Comparison of ENCODE assay signal across 8 cellular contexts in genomic region chr1:150507912-150508864, GRCh38. TPM values are rescaled to one million over a fixed set of nuclear protein-coding genes. Genes with fewer than 3 reads are reported as not detected.
DNase-seq lines count a peak whose midpoint lies in the region; ATAC-seq, FAIRE-seq and TF ChIP-seq lines count a peak whose summit lies in the region.

TSS of gene ECM1 (plus strand) at chr1:150508109. CDS start at chr1:150508210, 101 bp downstream.

- DNase-seq in BJ (ENCODE audit: low read depth), result peak; percentile 53
- DNase-seq in MG63, result peak; percentile 83
- DNase-seq in cardiac fibroblast (ENCODE audit: low read depth in 2 of 2), result peak; percentile 81 to 82
- DNase-seq in lower lobe of right lung, result peak; percentile 42
- DNase-seq in urothelium cell line (ENCODE audit: low spot score), result peak; percentile 85
- no peak for DNase-seq in activated CD4-positive, alpha-beta T cell treated with anti-CD3 and anti-CD28 coated beads, Interleukin-2, amount 50 U/mL, for 4 hours
- no peak for DNase-seq in stimulated activated CD4-positive, alpha-beta T cell treated with anti-CD3 and anti-CD28 coated beads, Interleukin-2, amount 100 ng/mL, for 24 hours

- peak within 1 kb of the TSS; percentile 69 for H3K27ac ChIP-seq in lower lobe of right lung

- H3K27me3 ChIP-seq in BJ (ENCODE audit: control insufficient read depth, insufficient read depth, low read length) (no peaks in the 10 kb centered on the region), MG63 (no peaks in the 10 kb centered on the region), lower lobe of right lung (ENCODE audit: low read depth) (no peaks in the 10 kb centered on the region)

- peaks cover 14% of the 10 kb centered on the region for H3K36me3 ChIP-seq in BJ (ENCODE audit: control insufficient read depth, insufficient read depth, low read length)
- H3K36me3 ChIP-seq in MG63, result peaks cover 53% of the 10 kb centered on the region
- H3K36me3 ChIP-seq in lower lobe of right lung, result peaks cover 27% of the 10 kb centered on the region

- peaks cover 20% of the 10 kb centered on the region for H3K4me1 ChIP-seq in lower lobe of right lung

- no peak for FAIRE-seq in urothelium cell line (lab: Jason Lieb, UNC)

- POLR2A ChIA-PET in BJ (lab: Charles Lee), result interaction anchor here (0.6 kb wide), 1 partner anchor 8 kb away, joined by 3 read pairs; no protein-coding TSS in a partner anchor

- TF ChIP-seq CTCF in BJ (IDR thresholded peaks at IDR 0.05; ENCODE audit: insufficient read depth, low read depth, low read length), result no peak
- TF ChIP-seq CTCF in cardiac fibroblast (IDR thresholded peaks at IDR 0.05; ENCODE audit: low read depth, low read length), result no peak
- no peak for TF ChIP-seq CTCF in lower lobe of right lung (IDR thresholded peaks at IDR 0.05)

- H3K4me3 ChIP-seq in BJ (ENCODE audit: low read depth, low read length) (peak within 1 kb of the TSS; percentile 38), MG63 (peak within 1 kb of the TSS; percentile 33), cardiac fibroblast (replicated peaks in 1 of 2; ENCODE audit: low read depth in 2 of 2, low read length in 2 of 2) (peak within 1 kb of the TSS in 1 of 2 donors; percentile 56), lower lobe of right lung (peak within 1 kb of the TSS; percentile 37)

- CTCF ChIA-PET in BJ (lab: Yijun Ruan, JAX), result interaction anchor here (1.1 to 2.1 kb wide), 4 partner anchors 8 to 52 kb away, joined by 4 to 10 read pairs (median 6); no protein-coding TSS in a partner anchor

- ATAC-seq in lower lobe of right lung, result peak; percentile 59 to 68
- ATAC-seq in GM21619 (IDR thresholded peaks at IDR 0.05; ENCODE audit: unreplicated experiment), result no peak

- no peaks in the 10 kb centered on the region for H3K9me3 ChIP-seq in MG63
- H3K9me3 ChIP-seq in lower lobe of right lung, result no peaks in the 10 kb centered on the region

- intact Hi-C loops in lower lobe of right lung (cut with DNase I), result no loop called here

RNA-seq across cellular contexts. Expression of gene ECM1, which starts in this region (rescaled TPM):
- polyA plus RNA-seq in BJ (2011; rRNA removed), result 108 and 204 TPM in 2 replicates
- polyA minus RNA-seq in BJ (2011; rRNA and poly(A)+ RNA removed), result 48.5 and 51.1 TPM in 2 replicates
- total RNA-seq in MG63 (2014; rRNA removed; shearing (Covaris generic); ENCODE audit: low replicate concordance), result 9.9 and 13.8 TPM in 2 replicates
- 16.9 TPM for total RNA-seq in lower lobe of right lung

Comparison
In these comparisons a context has a peak if more than half of its experiments do, and no peak if none do; other contexts are left out.
1. DNase-seq: peak in BJ (single experiment), MG63 (single experiment), cardiac fibroblast (2 of 2), lower lobe of right lung (single experiment) and urothelium cell line (single experiment); none in activated CD4-positive, alpha-beta T cell treated with anti-CD3 and anti-CD28 coated beads, Interleukin-2, amount 50 U/mL, for 4 hours (0 of 2) and stimulated activated CD4-positive, alpha-beta T cell treated with anti-CD3 and anti-CD28 coated beads, Interleukin-2, amount 100 ng/mL, for 24 hours (0 of 2).